In genomic region chr12:44248436-44248835, GRCh38 we compare ENCODE assay signal across 34 cellular contexts.
A peak's percentile ranks its signal among the peaks of the same experiment; 100 is the strongest.
DNase-seq lines count a peak whose midpoint lies in the region; ATAC-seq and TF ChIP-seq lines count a peak whose summit lies in the region.
"Had no signal": no experiment of that assay in that cellular context is flagged by ENCODE, and none has a peak within 500 bp of the region (broad histone marks: within the 10 kb centered on the region; RNA-seq: fewer than 3 reads in every experiment).

No MANE protein-coding gene starts in this region.

- H2BK15ac ChIP-seq in IMR-90 (ENCODE audit: low read depth, low read length): no peak overlapping the region
- H2BK15ac ChIP-seq in mesenchymal stem cell (ENCODE audit: low read depth, poor library complexity, severe bottlenecking): no peak overlapping the region

- BruUV-seq in IMR-90 (replicated peaks; lab: Mats Ljungman, UMichigan): no TSS peak

- H3K9me3 Mint-ChIP-seq in chondrocyte (ENCODE audit: low read depth): peaks cover 7% of the 10 kb centered on the region

- H3K4ac ChIP-seq in IMR-90 (ENCODE audit: low read depth, low read length) (no peak overlapping the region), mesenchymal stem cell (ENCODE audit: low read depth in 1 of 2, low read length in 2 of 2) (no peak overlapping the region)

- no peak overlapping the region for H3K4me2 ChIP-seq in IMR-90 (ENCODE audit: low read depth, low read length)
- no peak overlapping the region for H3K4me2 ChIP-seq in mesenchymal stem cell (ENCODE audit: low read length, poor library complexity, severe bottlenecking)
- H3K4me2 ChIP-seq: A549; BLaER1; BLaER1 treated with 17β-estradiol and CSF1 and Interleukin-3, amounts not matched to agents 10 nM and 100 nM had no signal

- no peak overlapping the region for H4K5ac ChIP-seq in IMR-90 (ENCODE audit: low read depth, low read length)

- TF ChIP-seq POLR2A in IMR-90 (IDR thresholded peaks at IDR 0.05; ENCODE audit: low read depth, low read length): no peak

- no peak overlapping the region for H3K4me3 Mint-ChIP-seq in chondrocyte (ENCODE audit: unreplicated experiment)
- H3K4me3 Mint-ChIP-seq: B cell; CD14-positive monocyte; CD4-positive, alpha-beta memory T cell; CD4-positive, alpha-beta T cell; CD4-positive, CD25-positive, alpha-beta regulatory T cell; CD8-positive, alpha-beta memory T cell; CD8-positive, alpha-beta T cell had no signal

- intact Hi-C loops in IMR-90 (cut with micrococcal nuclease): no loop called here
- intact Hi-C loops in Right ventricle myocardium inferior (cut with DNase I): no loop called here

- no peaks in the 10 kb centered on the region for H3K27me3 ChIP-seq in IMR-90 (ENCODE audit: control insufficient read depth, insufficient read depth, low read length)
- peaks cover 44% of the 10 kb centered on the region for H3K27me3 ChIP-seq in SJSA1 (replicated peaks)
- no peaks in the 10 kb centered on the region for H3K27me3 ChIP-seq in mesenchymal stem cell (ENCODE audit: control insufficient read depth in 1 of 2, insufficient read depth in 1 of 2, low read length in 2 of 2)
- H3K27me3 ChIP-seq: BE2C; BLaER1; BLaER1 treated with 17β-estradiol and CSF1 and Interleukin-3, amounts not matched to agents 10 nM and 100 nM had no signal

- no peak overlapping the region for H2AK5ac ChIP-seq in IMR-90 (ENCODE audit: low read depth, low read length)
- no peak overlapping the region for H2AK5ac ChIP-seq in mesenchymal stem cell (ENCODE audit: low read length, severe bottlenecking)

- H3K27ac Mint-ChIP-seq in chondrocyte (ENCODE audit: unreplicated experiment): no peak overlapping the region
- H3K27ac Mint-ChIP-seq: B cell; CD14-positive monocyte; CD4-positive, alpha-beta T cell; CD4-positive, CD25-positive, alpha-beta regulatory T cell; CD8-positive, alpha-beta memory T cell; CD8-positive, alpha-beta T cell had no signal

- no peaks in the 10 kb centered on the region for H3K9me3 ChIP-seq in IMR-90 (ENCODE audit: control insufficient read depth, insufficient read depth, low read length)
- H3K9me3 ChIP-seq in SJSA1 (replicated peaks): no peaks in the 10 kb centered on the region
- H3K9me3 ChIP-seq in mesenchymal stem cell (ENCODE audit: control insufficient read depth, low read length): no peaks in the 10 kb centered on the region
- H3K9me3 ChIP-seq: A549, BE2C, BLaER1, Caco-2 had no signal

- CTCF ChIA-PET in IMR-90 (lab: Yijun Ruan, JAX): interaction anchor here (1.0 kb wide), 1 partner anchor 13 kb away, joined by 4 read pairs; no protein-coding TSS in a partner anchor

- H4K8ac ChIP-seq in IMR-90 (ENCODE audit: low read depth in 2 of 2, low read length in 2 of 2): no peak overlapping the region
- no peak overlapping the region for H4K8ac ChIP-seq in mesenchymal stem cell (ENCODE audit: low read length)

- H2AFZ ChIP-seq in IMR-90 (replicated peaks; ENCODE audit: low read length, poor library complexity) (peak overlapping the region; percentile 33), mesenchymal stem cell (ENCODE audit: low read depth, low read length) (no peak overlapping the region)

- H3K14ac ChIP-seq in IMR-90 (replicated peaks; ENCODE audit: low read depth, low read length) (no peak overlapping the region), mesenchymal stem cell (ENCODE audit: low read length in 2 of 2) (no peak overlapping the region)

- H3K36me3 ChIP-seq in IMR-90 (ENCODE audit: control insufficient read depth, insufficient read depth, low read length) (no peaks in the 10 kb centered on the region), SJSA1 (peaks cover 5% of the 10 kb centered on the region; the same call in 1 of the 2 replicates), mesenchymal stem cell (ENCODE audit: control insufficient read depth in 1 of 2, insufficient read depth in 2 of 2, low read depth in 1 of 2, low read length in 2 of 2) (no peaks in the 10 kb centered on the region)
- H3K36me3 ChIP-seq: BE2C; BLaER1; BLaER1 treated with 17β-estradiol and CSF1 and Interleukin-3, amounts not matched to agents 10 nM and 100 nM had no signal

- no peak for DNase-seq in IMR-90
- DNase-seq in SJSA1 (ENCODE audit: low read depth in 1 of 2, low spot score in 2 of 2): peak; percentile 72 to 90
- DNase-seq in chondrocyte (ENCODE audit: low spot score): peak; percentile 44
- DNase-seq in mesenchymal stem cell: no peak
- no peak for DNase-seq in GDM1 (lab: John Stamatoyannopoulos, UW)
- no peak for DNase-seq in Right ventricle myocardium inferior (ENCODE audit: missing footprints)
- DNase-seq in NCI-H1436 (lab: John Stamatoyannopoulos, UW): no peak
- DNase-seq: 8988T; ACHN; AML-193; BE2C; C1 segment of cervical spinal cord; Caco-2; Calu3; CD4-positive, alpha-beta memory T cell; CD4-positive, alpha-beta T cell; CD4-positive, CD25-positive, alpha-beta regulatory T cell; CD8-positive, alpha-beta memory T cell; CD8-positive, alpha-beta T cell; COR-L47; DMS 273 treated with DMSO at 0.1 percent for 48 hours; DMS153; DMS79; DMS79 treated with DMSO at 0.1 percent for 48 hours; DND-41; EL had no signal

- H4K91ac ChIP-seq in IMR-90 (ENCODE audit: insufficient read depth, low read depth, low read length) (no peak overlapping the region), mesenchymal stem cell (ENCODE audit: low read length) (peak overlapping the region; percentile 27)

- H2AK9ac ChIP-seq in IMR-90 (replicated peaks; ENCODE audit: low read depth, low read length, poor library complexity): no peak overlapping the region

- TF ChIP-seq RAD21 in IMR-90 (IDR thresholded peaks at IDR 0.05; ENCODE audit: low read length): no peak

- H3K36me3 Mint-ChIP-seq in chondrocyte (ENCODE audit: low read depth): peaks cover 3% of the 10 kb centered on the region
- H3K36me3 Mint-ChIP-seq: CD14-positive monocyte had no signal

- POLR2A ChIA-PET in IMR-90 (lab: Charles Lee; ENCODE audit: unreplicated experiment): no interaction called here

- no peaks in the 10 kb centered on the region for H3K9me1 ChIP-seq in IMR-90 (ENCODE audit: insufficient read depth, low read length)

- H4K20me1 ChIP-seq in IMR-90 (ENCODE audit: insufficient read depth, low read length): no peaks in the 10 kb centered on the region
- H4K20me1 ChIP-seq: BLaER1; BLaER1 treated with 17β-estradiol and CSF1 and Interleukin-3, amounts not matched to agents 10 nM and 100 nM had no signal

- dilution Hi-C loops in IMR-90 (cut with HindIII; ENCODE audit: low sequenced_read_pairs, unreplicated experiment): no loop called here

- no peak overlapping the region for H2BK120ac ChIP-seq in IMR-90 (ENCODE audit: low read depth, low read length)
- no peak overlapping the region for H2BK120ac ChIP-seq in mesenchymal stem cell (ENCODE audit: low read depth, low read length)

- H2BK5ac ChIP-seq in IMR-90 (ENCODE audit: low read depth, low read length, poor library complexity, severe bottlenecking) (no peak overlapping the region), mesenchymal stem cell (ENCODE audit: low read depth, low read length, poor library complexity, severe bottlenecking) (no peak overlapping the region)

- H3K4me3 ChIP-seq in IMR-90 (ENCODE audit: insufficient read depth, low read depth, low read length) (no peak overlapping the region), SJSA1 (no peak overlapping the region), mesenchymal stem cell (ENCODE audit: insufficient read depth in 1 of 2, low read depth in 1 of 2, low read length in 2 of 2) (no peak overlapping the region)
- H3K4me3 ChIP-seq: A549; BLaER1; BLaER1 treated with 17β-estradiol and CSF1 and Interleukin-3, amounts not matched to agents 10 nM and 100 nM had no signal

- no peak overlapping the region for H2BK20ac ChIP-seq in IMR-90 (ENCODE audit: low read depth, low read length)

- no peak overlapping the region for H2BK12ac ChIP-seq in mesenchymal stem cell (ENCODE audit: low read length in 2 of 2)

- no peak overlapping the region for H3K56ac ChIP-seq in IMR-90 (ENCODE audit: extremely low read depth, insufficient read depth, low read length)

- no peaks in the 10 kb centered on the region for H3K79me1 ChIP-seq in IMR-90 (ENCODE audit: low read depth in 1 of 2, low read length in 2 of 2)
- H3K79me1 ChIP-seq in mesenchymal stem cell (replicated peaks; ENCODE audit: low read length, poor library complexity, severe bottlenecking): no peaks in the 10 kb centered on the region

- H3K18ac ChIP-seq in IMR-90 (ENCODE audit: low read depth, low read length): no peak overlapping the region
- no peak overlapping the region for H3K18ac ChIP-seq in mesenchymal stem cell (ENCODE audit: low read depth in 1 of 2, low read length in 2 of 2)

- in situ Hi-C loops in IMR-90 (cut with MboI; ENCODE audit: low sequenced_read_pairs): no loop called here

- no peak for ATAC-seq in IMR-90 (ENCODE audit: low read depth)
- ATAC-seq in GM18867 (IDR thresholded peaks at IDR 0.05; ENCODE audit: unreplicated experiment): no peak
- no peak for ATAC-seq in Right ventricle myocardium inferior
- ATAC-seq: A549; CD8-positive, alpha-beta T cell had no signal

- H3K23ac ChIP-seq in IMR-90 (ENCODE audit: low read depth, low read length) (no peak overlapping the region), mesenchymal stem cell (ENCODE audit: low read length in 2 of 2) (no peak overlapping the region)

- H3K27ac ChIP-seq in IMR-90 (ENCODE audit: insufficient read depth, low read length): no peak overlapping the region
- no peak overlapping the region for H3K27ac ChIP-seq in SJSA1
- H3K27ac ChIP-seq in mesenchymal stem cell (ENCODE audit: low read length, poor library complexity, severe bottlenecking): no peak overlapping the region
- H3K27ac ChIP-seq: 22Rv1; A549; BLaER1; BLaER1 treated with 17β-estradiol and CSF1 and Interleukin-3, amounts not matched to agents 10 nM and 100 nM; C4-2B had no signal

- no peaks in the 10 kb centered on the region for H3K27me3 Mint-ChIP-seq in chondrocyte (ENCODE audit: low read depth)
- H3K27me3 Mint-ChIP-seq: B cell; CD4-positive, alpha-beta memory T cell; CD4-positive, alpha-beta T cell; CD4-positive, CD25-positive, alpha-beta regulatory T cell; CD8-positive, alpha-beta memory T cell had no signal

- no peaks in the 10 kb centered on the region for H3K4me1 Mint-ChIP-seq in chondrocyte (ENCODE audit: low read depth)
- H3K4me1 Mint-ChIP-seq: B cell; CD14-positive monocyte; CD4-positive, alpha-beta memory T cell; CD4-positive, CD25-positive, alpha-beta regulatory T cell; CD8-positive, alpha-beta memory T cell had no signal

- no peak overlapping the region for H3K9ac ChIP-seq in IMR-90 (ENCODE audit: low read depth, low read length)
- no peak overlapping the region for H3K9ac ChIP-seq in mesenchymal stem cell (ENCODE audit: low read length)
- H3K9ac ChIP-seq: BLaER1; BLaER1 treated with 17β-estradiol and CSF1 and Interleukin-3, amounts not matched to agents 10 nM and 100 nM had no signal

- TF ChIP-seq CTCF in IMR-90 (conservative IDR thresholded peaks at IDR 0.05; ENCODE audit: low read depth, low read length) (no peak), chondrocyte (IDR thresholded peaks at IDR 0.05) (no peak)

- 93% methylated on average over 3 of the region's 4 CpGs; no CpG with 5 or more reads in 1 of the 2 experiments for whole genome bisulfite sequencing in IMR-90 (ENCODE audit: extremely low coverage in 2 of 2, insufficient read length in 1 of 2), 2 experiments
- WGBS in mesenchymal stem cell: 96% methylated on average over 4 of the region's 4 CpGs

- H3K4me1 ChIP-seq in IMR-90 (ENCODE audit: control insufficient read depth, insufficient read depth, low read length) (peaks cover 1% of the 10 kb centered on the region; the same call in 1 of the 2 replicates), SJSA1 (replicated peaks) (no peaks in the 10 kb centered on the region), mesenchymal stem cell (ENCODE audit: control insufficient read depth, insufficient read depth, low read depth, low read length) (no peaks in the 10 kb centered on the region)
- H3K4me1 ChIP-seq: A549; BE2C; BLaER1; BLaER1 treated with 17β-estradiol and CSF1 and Interleukin-3, amounts not matched to agents 10 nM and 100 nM; Caco-2 had no signal

Comparison
In these comparisons a context has a peak if more than half of its experiments do, and no peak if none do; other contexts are left out.
1. DNase-seq: peak in SJSA1 (2 of 2) and chondrocyte (single experiment); none in IMR-90 (single experiment), mesenchymal stem cell (single experiment), GDM1 (single experiment), Right ventricle myocardium inferior (single experiment) and NCI-H1436 (single experiment).